ENCODE assay signal across 1 cellular context in genomic region chr14:96272777-96273471, GRCh38.
TF ChIP-seq lines count a peak whose summit lies in the region.

No MANE protein-coding gene starts in this region.

TF ChIP-seq in IMR-90, 13 proteins besides CTCF, POLR2A, EP300 and RAD21:
- TF ChIP-seq FOS (IDR thresholded peaks at IDR 0.05; ENCODE audit: low read depth, low read length), result peak; percentile 65
- peak; percentile 65; the same call in 1 of the 2 replicates for TF ChIP-seq NFE2L2 (IDR thresholded peaks at IDR 0.05; ENCODE audit: low read depth, low read length)
- TF ChIP-seq RCOR1 (IDR thresholded peaks at IDR 0.05; ENCODE audit: insufficient replicate concordance, low read length), result no peak
